Comparison of ENCODE assay signal across 8 cellular contexts in the genomic region with DNA sequence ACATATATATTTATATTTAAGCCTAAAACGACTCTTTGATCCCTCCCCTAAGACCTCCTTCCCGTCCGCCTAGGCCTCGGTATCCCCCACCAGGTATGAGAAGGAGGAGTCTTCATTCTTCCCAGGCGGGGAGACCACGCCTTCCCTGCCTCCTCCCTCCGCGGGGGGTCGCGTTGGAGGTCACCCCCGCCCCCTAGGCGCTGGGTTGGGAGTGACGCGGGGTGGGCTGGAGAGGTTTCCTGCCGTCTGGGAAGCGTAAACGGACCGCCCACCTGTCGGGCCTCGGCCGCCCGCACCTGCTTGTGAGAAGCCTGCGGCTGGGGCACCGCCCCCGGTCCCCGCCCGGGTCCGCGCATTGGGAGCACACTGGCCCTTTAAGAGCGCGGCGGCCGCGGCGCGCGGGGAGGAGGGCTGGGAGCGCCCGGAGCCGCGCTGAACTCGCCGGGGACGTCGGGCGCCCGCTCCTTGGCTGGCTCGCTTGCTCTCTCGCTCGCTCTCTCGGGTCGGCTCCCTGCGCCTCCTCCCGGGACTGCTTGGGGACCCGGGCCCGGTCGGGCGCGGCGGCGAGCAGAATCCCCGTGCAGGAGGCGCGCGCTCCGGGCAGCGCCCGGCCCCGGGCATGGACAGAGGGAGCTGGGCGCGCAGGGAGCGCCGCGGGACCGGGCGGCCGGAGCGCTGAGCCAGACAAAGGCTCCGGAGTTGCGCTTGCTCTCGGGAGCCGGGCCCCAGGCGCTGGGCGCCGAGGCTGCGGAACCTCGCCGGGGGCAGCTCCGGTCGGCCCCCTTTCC. TPM values are rescaled to one million over a fixed set of nuclear protein-coding genes. Genes with fewer than 3 reads are reported as not detected.
DNase-seq lines count a peak whose midpoint lies in the region; ATAC-seq, FAIRE-seq and TF ChIP-seq lines count a peak whose summit lies in the region.

Gene MMP15 (plus strand): TSS at position 404 of the 788 bp plus-strand sequence. CDS start 597 bp downstream, outside the sequence.

- H3K79me2 ChIP-seq in H1 (ENCODE audit: control insufficient read depth in 1 of 2, insufficient read depth in 2 of 2, low read length in 2 of 2): peaks cover 0 to 33% of the 10 kb centered on the region in 2 experiments; a peak in 2 of 4 replicates

- H4K5ac ChIP-seq in H1 (ENCODE audit: insufficient read length, low read depth, low read length): peak within 1 kb of the TSS; percentile 59

- H3K4me3 Mint-ChIP-seq in activated CD8-positive, alpha-beta T cell treated with anti-CD3 and anti-CD28 coated beads, Interleukin-2, amount 10 ng/mL, durations not matched to agents 7 days and 5 days: peak within 1 kb of the TSS; percentile 81

- H3K23ac ChIP-seq in H1 (ENCODE audit: insufficient read length) (no peak within 1 kb of the TSS), mesenchymal stem cell (ENCODE audit: low read length in 2 of 2) (peak within 1 kb of the TSS in 1 of 2 experiments; percentile 92)

- POLR2A ChIA-PET in GM10248 (lab: Yijun Ruan, JAX): no interaction called here
- POLR2A ChIA-PET in activated CD8-positive, alpha-beta T cell treated with anti-CD3 and anti-CD28 coated beads, Interleukin-2, amount 10 ng/mL, durations not matched to agents 7 days and 5 days (lab: Charles Lee): interaction anchor here (0.8 to 1.0 kb wide), 2 partner anchors 15 to 104 kb away, joined by 3 read pairs; partner anchors contain the start of gene CFAP20
- POLR2A ChIA-PET in H1 (lab: Charles Lee; ENCODE audit: partially characterized antibody): interaction anchor here (0.9 to 4.2 kb wide), 9 partner anchors 9 to 290 kb away, joined by 3 to 20 read pairs (median 5); partner anchors contain the start of genes CFAP20 and KATNB1

- peaks cover 25% of the 10 kb centered on the region; the same call in 1 of the 2 replicates for H3K23me2 ChIP-seq in H1 (ENCODE audit: low read depth, low read length)

- TF ChIP-seq POLR2A in H1 (IDR thresholded peaks at IDR 0.05; ENCODE audit: control extremely low read depth in 1 of 2, low read depth in 2 of 2, low read length in 2 of 2): no peak; a peak in 1 of 3 replicates

- H3K18ac ChIP-seq in H1 (ENCODE audit: extremely low read depth, low read length): peak within 1 kb of the TSS; percentile 80
- peak within 1 kb of the TSS; percentile 71 to 92 for H3K18ac ChIP-seq in mesenchymal stem cell (ENCODE audit: low read depth in 1 of 2, low read length in 2 of 2)

- H3K36me3 ChIP-seq in H1 (ENCODE audit: control insufficient read depth in 2 of 4, insufficient read depth in 4 of 4, low read length in 3 of 4): no peaks in the 10 kb centered on the region
- peaks cover 0 to 21% of the 10 kb centered on the region in 2 experiments for H3K36me3 ChIP-seq in mesenchymal stem cell (ENCODE audit: control insufficient read depth in 1 of 2, insufficient read depth in 2 of 2, low read depth in 1 of 2, low read length in 2 of 2)

- H3K9ac ChIP-seq in H1 (replicated peaks in 1 of 4; ENCODE audit: extremely low read depth in 1 of 4, low read depth in 3 of 4, low read length in 3 of 4) (peak within 1 kb of the TSS; percentile 45 to 82 (median 60)), mesenchymal stem cell (ENCODE audit: low read length) (peak within 1 kb of the TSS; percentile 60)

- H3K4me3 ChIP-seq in H1 (ENCODE audit: extremely low read depth in 1 of 4, insufficient read depth in 2 of 4, low read depth in 3 of 4, low read length in 4 of 4) (peak within 1 kb of the TSS; percentile 73 to 90 (median 82)), mesenchymal stem cell (ENCODE audit: insufficient read depth in 1 of 2, low read depth in 1 of 2, low read length in 2 of 2) (peak within 1 kb of the TSS; percentile 72 to 78)

- H3K4me1 ChIP-seq in H1 (replicated peaks in 1 of 4; ENCODE audit: control insufficient read depth in 3 of 4, insufficient read depth in 4 of 4, low read length in 3 of 4): peaks cover 0 to 31% (median 20%) of the 10 kb centered on the region in 4 experiments; a peak in 6 of 7 replicates
- peaks cover 53% of the 10 kb centered on the region for H3K4me1 ChIP-seq in mesenchymal stem cell (ENCODE audit: control insufficient read depth, insufficient read depth, low read depth, low read length)

- H4K8ac ChIP-seq in H1 (ENCODE audit: extremely low read depth, insufficient read depth, low read length): peak within 1 kb of the TSS; percentile 92
- peak within 1 kb of the TSS; percentile 72 for H4K8ac ChIP-seq in mesenchymal stem cell (ENCODE audit: low read length)

- H3K4ac ChIP-seq in H1 (replicated peaks; ENCODE audit: insufficient read length, low read depth, low read length) (no peak within 1 kb of the TSS), mesenchymal stem cell (ENCODE audit: low read depth in 1 of 2, low read length in 2 of 2) (peak within 1 kb of the TSS in 1 of 2 experiments; percentile 53)

- DNase-seq in GM10248 (ENCODE audit: extremely low spot score) (peak; percentile 75), NCI-H510A (lab: John Stamatoyannopoulos, UW) (peak; percentile 90), H1 (ENCODE audit: low read depth in 1 of 2, low spot score in 2 of 2) (peak; percentile 97 to 98), mesenchymal stem cell (peak; percentile 68)
- DNase-seq in activated CD8-positive, alpha-beta T cell treated with anti-CD3 and anti-CD28 coated beads, Interleukin-2, amount 10 ng/mL, durations not matched to agents 7 days and 5 days: peak; percentile 66
- DNase-seq in stimulated activated CD8-positive, alpha-beta memory T cell treated with anti-CD3 and anti-CD28 coated beads, Interleukin-12 subunit alpha, Interleukin-12 subunit beta, amount 100 ng/mL, for 4 hours (ENCODE audit: low read depth): peak; percentile 54

- CTCF ChIA-PET in GM10248 (lab: Yijun Ruan, JAX) (interaction anchor here (1.1 to 2.5 kb wide), 2 partner anchors 72 to 96 kb away, joined by 4 to 8 read pairs; no protein-coding TSS in a partner anchor), H1 (lab: Charles Lee; ENCODE audit: partially characterized antibody) (interaction anchor here (0.8 to 19.9 kb wide), 9 partner anchors 9 to 125 kb away, joined by 3 to 362 read pairs (median 11); partner anchors contain the start of gene CFAP20)
- CTCF ChIA-PET in activated CD8-positive, alpha-beta T cell treated with anti-CD3 and anti-CD28 coated beads, Interleukin-2, amount 10 ng/mL, durations not matched to agents 7 days and 5 days (lab: Charles Lee): interaction anchor here (0.8 to 2.5 kb wide), 5 partner anchors 21 to 101 kb away, joined by 3 to 14 read pairs (median 4); no protein-coding TSS in a partner anchor

- peak within 1 kb of the TSS; percentile 74; the same call in 1 of the 2 replicates for H2AFZ ChIP-seq in H1 (ENCODE audit: low read length)
- peak within 1 kb of the TSS; percentile 57 for H2AFZ ChIP-seq in mesenchymal stem cell (ENCODE audit: low read depth, low read length)

- H3K4me2 ChIP-seq in H1 (ENCODE audit: insufficient read depth in 1 of 2, low read depth in 2 of 2, low read length in 2 of 2) (peak within 1 kb of the TSS; percentile 83 to 99), mesenchymal stem cell (ENCODE audit: low read length, poor library complexity, severe bottlenecking) (peak within 1 kb of the TSS; percentile 87)

- H2BK120ac ChIP-seq in H1 (replicated peaks; ENCODE audit: low read depth, low read length) (peak within 1 kb of the TSS; percentile 70), mesenchymal stem cell (ENCODE audit: low read depth, low read length) (no peak within 1 kb of the TSS)

- no peak within 1 kb of the TSS for H3K56ac ChIP-seq in H1 (replicated peaks; ENCODE audit: insufficient read length, low read depth, low read length)

- H4K20me1 ChIP-seq in H1 (replicated peaks in 1 of 2; ENCODE audit: control insufficient read depth in 1 of 2, insufficient read depth in 2 of 2, low read length in 2 of 2): peaks cover 0 to 12% of the 10 kb centered on the region in 2 experiments

- no peak within 1 kb of the TSS for H4K91ac ChIP-seq in H1 (replicated peaks; ENCODE audit: insufficient read length, low read length)
- H4K91ac ChIP-seq in mesenchymal stem cell (ENCODE audit: low read length): peak within 1 kb of the TSS; percentile 87

- no peaks in the 10 kb centered on the region; a peak in 3 of 7 replicates for H3K27me3 ChIP-seq in H1 (replicated peaks in 1 of 4; ENCODE audit: control insufficient read depth in 3 of 4, extremely low read depth in 1 of 4, insufficient read depth in 3 of 4, low read length in 3 of 4)
- peaks cover 34 to 44% of the 10 kb centered on the region in 2 experiments for H3K27me3 ChIP-seq in mesenchymal stem cell (ENCODE audit: control insufficient read depth in 1 of 2, insufficient read depth in 1 of 2, low read length in 2 of 2)

- TF ChIP-seq EP300 in H1 (IDR thresholded peaks at IDR 0.05; ENCODE audit: borderline replicate concordance in 1 of 2, low read depth in 2 of 2, low read length in 2 of 2): no peak

- no peaks in the 10 kb centered on the region for H3K9me3 Mint-ChIP-seq in activated CD8-positive, alpha-beta T cell treated with anti-CD3 and anti-CD28 coated beads, Interleukin-2, amount 10 ng/mL, durations not matched to agents 7 days and 5 days (ENCODE audit: insufficient read depth)

- no peak for FAIRE-seq in H1 (lab: Jason Lieb, UNC)

- H2AK5ac ChIP-seq in H1 (ENCODE audit: low read depth, low read length) (peak within 1 kb of the TSS; percentile 40; the same call in 1 of the 2 replicates), mesenchymal stem cell (ENCODE audit: low read length, severe bottlenecking) (no peak within 1 kb of the TSS)

- H3K27me3 Mint-ChIP-seq in activated CD8-positive, alpha-beta T cell treated with anti-CD3 and anti-CD28 coated beads, Interleukin-2, amount 10 ng/mL, durations not matched to agents 7 days and 5 days (ENCODE audit: low read depth): peaks cover 14% of the 10 kb centered on the region

- H3K14ac ChIP-seq in H1 (ENCODE audit: insufficient read length): no peak within 1 kb of the TSS
- H3K14ac ChIP-seq in mesenchymal stem cell (ENCODE audit: low read length in 2 of 2): peak within 1 kb of the TSS in 1 of 2 experiments; percentile 26

- peak within 1 kb of the TSS; percentile 87; the same call in 1 of the 2 replicates for H2BK5ac ChIP-seq in H1 (ENCODE audit: low read depth, low read length)
- H2BK5ac ChIP-seq in mesenchymal stem cell (ENCODE audit: low read depth, low read length, poor library complexity, severe bottlenecking): no peak within 1 kb of the TSS

- TF ChIP-seq CTCF in GM10248 (IDR thresholded peaks at IDR 0.05; ENCODE audit: control extremely low read depth, extremely low read depth, low read depth, missing control alignments) (no peak), H1 (IDR thresholded peaks at IDR 0.05; ENCODE audit: control extremely low read depth in 1 of 3, insufficient read depth in 1 of 3, low read depth in 1 of 3, low read length in 3 of 3) (no peak)

- H3K36me3 Mint-ChIP-seq in activated CD8-positive, alpha-beta T cell treated with anti-CD3 and anti-CD28 coated beads, Interleukin-2, amount 10 ng/mL, durations not matched to agents 7 days and 5 days (ENCODE audit: low read depth): peaks cover 4% of the 10 kb centered on the region

- H2BK15ac ChIP-seq in H1 (ENCODE audit: low read length) (no peak within 1 kb of the TSS), mesenchymal stem cell (ENCODE audit: low read depth, poor library complexity, severe bottlenecking) (peak within 1 kb of the TSS; percentile 74)

- H3K79me1 ChIP-seq in H1 (ENCODE audit: low read depth, low read length) (peaks cover 15% of the 10 kb centered on the region), mesenchymal stem cell (replicated peaks; ENCODE audit: low read length, poor library complexity, severe bottlenecking) (peaks cover 7% of the 10 kb centered on the region)

- H3K27ac Mint-ChIP-seq in activated CD8-positive, alpha-beta T cell treated with anti-CD3 and anti-CD28 coated beads, Interleukin-2, amount 10 ng/mL, durations not matched to agents 7 days and 5 days: peak within 1 kb of the TSS; percentile 72

- 1% methylated on average over 47 of the region's 90 CpGs; no CpG with 5 or more reads in 1 of the 2 experiments for WGBS in H1 (ENCODE audit: extremely low coverage in 1 of 2, insufficient coverage in 1 of 2, insufficient read length in 1 of 2, insufficient replicate concordance in 2 of 2, low coverage in 1 of 2, low lambda C conversion rate in 2 of 2, missing lambda C conversion rate in 1 of 2), 2 experiments
- under 1% methylated on average over 51 of the region's 90 CpGs for WGBS in mesenchymal stem cell

- H3K27ac ChIP-seq in H1 (ENCODE audit: low read depth, low read length): no peak within 1 kb of the TSS
- no peak within 1 kb of the TSS for H3K27ac ChIP-seq in mesenchymal stem cell (ENCODE audit: low read length, poor library complexity, severe bottlenecking)

- peaks cover 13% of the 10 kb centered on the region for H3K4me1 Mint-ChIP-seq in activated CD8-positive, alpha-beta T cell treated with anti-CD3 and anti-CD28 coated beads, Interleukin-2, amount 10 ng/mL, durations not matched to agents 7 days and 5 days (ENCODE audit: low read depth)

- H2BK20ac ChIP-seq in H1 (ENCODE audit: low read length): no peak within 1 kb of the TSS

- H2BK12ac ChIP-seq in H1 (ENCODE audit: low read depth, low read length): peak within 1 kb of the TSS; percentile 86
- H2BK12ac ChIP-seq in mesenchymal stem cell (ENCODE audit: low read length in 2 of 2): peak within 1 kb of the TSS in 1 of 2 experiments; percentile 66

- peak; percentile 64 for ATAC-seq in HG02798 (IDR thresholded peaks at IDR 0.05; ENCODE audit: poor library complexity, unreplicated experiment)
- ATAC-seq in activated CD8-positive, alpha-beta T cell treated with anti-CD3 and anti-CD28 coated beads, Interleukin-2, amount 10 ng/mL, durations not matched to agents 7 days and 5 days: peak; percentile 77
- no peak for ATAC-seq in HG02938 (IDR thresholded peaks at IDR 0.05; ENCODE audit: unreplicated experiment)

- H3K9me3 ChIP-seq in H1 (ENCODE audit: insufficient read depth in 2 of 2, low read depth in 1 of 2, low read length in 1 of 2) (no peaks in the 10 kb centered on the region), mesenchymal stem cell (ENCODE audit: control insufficient read depth, low read length) (no peaks in the 10 kb centered on the region)

- peak in 1 of 2 experiments; percentile 5; a peak in 1 of 4 replicates for TF ChIP-seq RAD21 in H1 (IDR thresholded peaks at IDR 0.05 in 1 of 2, conservative IDR thresholded peaks at IDR 0.05 in 1 of 2; ENCODE audit: low read depth in 2 of 2, low read length in 2 of 2)

RNA-seq across cellular contexts. Expression of gene MMP15, which starts in this region (rescaled TPM):
- total RNA-seq in activated CD8-positive, alpha-beta T cell treated with anti-CD3 and anti-CD28 coated beads, Interleukin-2, amount 10 ng/mL, durations not matched to agents 7 days and 5 days: under 1 TPM; 0.50 to 0.61 TPM
- 42.2 and 44.0 TPM in 2 replicates for total RNA-seq in H1 (2021; fragmentation: NEBNext Ultra II Directional; extraction: Animal tissue kit (Norgen Biotek cat#: 25700))
- polyA plus RNA-seq in H1 (2011; rRNA removed): 38.5 and 64.8 TPM in 2 replicates
- polyA plus RNA-seq in H1 (2011; cell fraction: cytosol; rRNA removed): 34.8 TPM
- 47.7 TPM for polyA plus RNA-seq in H1 (2011; cell fraction: nucleus; rRNA removed)
- polyA plus RNA-seq in H1 (2012, experiment 1 of 2): 21.6 to 36.4 TPM (median 33.6 TPM) in 4 replicates
- 33.8 TPM for polyA plus RNA-seq in H1 (2012, experiment 2 of 2)
- 50.5 TPM for polyA plus RNA-seq in H1 (2013, experiment 1 of 2)
- 46.8 TPM for polyA plus RNA-seq in H1 (2013, experiment 2 of 2)
- polyA minus RNA-seq in H1 (2011; rRNA and poly(A)+ RNA removed): 17.8 and 18.2 TPM in 2 replicates
- polyA minus RNA-seq in H1 (2011; cell fraction: cytosol; rRNA and poly(A)+ RNA removed): 39.2 TPM
- 20.9 TPM for polyA minus RNA-seq in H1 (2011; cell fraction: nucleus; rRNA and poly(A)+ RNA removed)
- 13.9 TPM for polyA plus RNA-seq in mesenchymal stem cell (2013, experiment 1 of 2)
- 13.9 TPM for polyA plus RNA-seq in mesenchymal stem cell (2013, experiment 2 of 2)

Comparison
In these comparisons a context has a peak if more than half of its experiments do, and no peak if none do; other contexts are left out.
1. RNA of gene MMP15 (total RNA-seq): 42.2 to 44.0 TPM in H1; 0.50 to 0.61 TPM in activated CD8-positive, alpha-beta T cell treated with anti-CD3 and anti-CD28 coated beads, Interleukin-2, amount 10 ng/mL, durations not matched to agents 7 days and 5 days; every median in the first group is over 10 times any median in the second.
2. Peak in DNase-seq and ATAC-seq in activated CD8-positive, alpha-beta T cell treated with anti-CD3 and anti-CD28 coated beads, Interleukin-2, amount 10 ng/mL, durations not matched to agents 7 days and 5 days; RNA of the gene not detected or under 1 TPM.
3. Peak in every context shown above with its lines, with median percentiles within 50 percentile points of each other: DNase-seq.